ENCODE assay signal across 9 cellular contexts in the genomic region with DNA sequence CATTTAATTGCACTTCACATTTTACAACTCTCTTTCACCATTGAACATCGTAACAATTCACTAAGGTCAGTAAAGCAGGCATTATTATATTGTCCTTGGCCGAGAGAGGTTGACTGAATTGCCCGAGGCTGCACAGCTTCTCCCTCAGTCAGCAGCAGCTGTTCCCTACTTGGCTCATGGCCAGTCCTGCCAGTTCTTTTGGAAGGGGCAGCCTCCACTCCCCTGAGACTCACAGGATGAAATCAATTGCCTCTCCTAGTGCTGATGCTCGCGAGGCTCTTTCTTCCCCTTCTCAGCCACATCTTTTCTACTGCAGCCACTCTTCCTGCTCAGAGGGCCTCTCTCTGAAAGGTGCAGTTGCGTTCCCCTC.
DNase-seq lines count a peak whose midpoint lies in the region; ATAC-seq and TF ChIP-seq lines count a peak whose summit lies in the region.
"Had no signal": no experiment of that assay in that cellular context is flagged by ENCODE, and none has a peak within 500 bp of the region (broad histone marks: within the 10 kb centered on the region; RNA-seq: fewer than 3 reads in every experiment).

No MANE protein-coding gene starts in this region.

- no peaks in the 10 kb centered on the region for H3K27me3 ChIP-seq in CD4-positive, alpha-beta memory T cell (ENCODE audit: insufficient read depth, low read length)
- no peaks in the 10 kb centered on the region for H3K27me3 ChIP-seq in SU-DHL-6 (ENCODE audit: low read length)
- H3K27me3 ChIP-seq in mesendoderm (ENCODE audit: insufficient read depth, low read length, poor library complexity): no peaks in the 10 kb centered on the region

- H3K9ac ChIP-seq in SU-DHL-6 (ENCODE audit: low read length) (peak overlapping the region; percentile 75), mesendoderm (ENCODE audit: low read length) (no peak overlapping the region)

- no peak overlapping the region for H3K56ac ChIP-seq in mesendoderm (ENCODE audit: low read length)

- no peak for DNase-seq in CD4-positive, alpha-beta memory T cell
- DNase-seq in mesendoderm (no peak), iPS-NIHi7 (ENCODE audit: extremely low spot score) (no peak), progenitor cell of endocrine pancreas (ENCODE audit: low spot score, unreplicated experiment) (no peak), NCI-H2029 (lab: John Stamatoyannopoulos, UW) (no peak)

- H3K9me3 ChIP-seq in CD4-positive, alpha-beta memory T cell (ENCODE audit: control insufficient read depth in 1 of 2, low read length in 2 of 2): no peaks in the 10 kb centered on the region
- H3K9me3 ChIP-seq in SU-DHL-6 (ENCODE audit: insufficient read depth, low read length): peaks cover 8% of the 10 kb centered on the region; the same call in 1 of the 2 replicates

- H3K79me1 ChIP-seq in mesendoderm (ENCODE audit: low read length): no peaks in the 10 kb centered on the region

- H3K4me1 Mint-ChIP-seq in CD4-positive, alpha-beta memory T cell: peaks cover 41 to 75% (median 56%) of the 10 kb centered on the region in 4 donors
- H3K4me1 Mint-ChIP-seq in progenitor cell of endocrine pancreas (ENCODE audit: low read depth): no peaks in the 10 kb centered on the region

- no peak overlapping the region for H2AFZ ChIP-seq in SU-DHL-6 (ENCODE audit: low read depth, low read length, severe bottlenecking)

- H3K4me3 Mint-ChIP-seq in CD4-positive, alpha-beta memory T cell: peak overlapping the region; percentile 65 to 82 (median 74)
- no peak overlapping the region for H3K4me3 Mint-ChIP-seq in progenitor cell of endocrine pancreas (ENCODE audit: low read depth)

- intact Hi-C loops in CD4-positive, alpha-beta memory T cell (cut with micrococcal nuclease): no loop called here

- ATAC-seq in GM19025 (IDR thresholded peaks at IDR 0.05; ENCODE audit: low read depth, unreplicated experiment) (peak; percentile 14), HG03159 (IDR thresholded peaks at IDR 0.05; ENCODE audit: unreplicated experiment) (peak; percentile 30)

- H2AK5ac ChIP-seq in mesendoderm (ENCODE audit: low read length): no peak overlapping the region

- CTCF ChIA-PET in CD4-positive, alpha-beta memory T cell (lab: Charles Lee; ENCODE audit: partially characterized antibody): interaction anchor here (1.2 kb wide), 1 partner anchor 27 kb away, joined by 6 read pairs; no protein-coding TSS in a partner anchor

- H3K4ac ChIP-seq in mesendoderm (ENCODE audit: low read depth, low read length): no peak overlapping the region

- no peak overlapping the region for H2BK5ac ChIP-seq in mesendoderm (ENCODE audit: low read length)

- no peaks in the 10 kb centered on the region for H3K36me3 Mint-ChIP-seq in CD4-positive, alpha-beta memory T cell
- peaks cover 5% of the 10 kb centered on the region for H3K36me3 Mint-ChIP-seq in progenitor cell of endocrine pancreas (ENCODE audit: insufficient read depth)

- POLR2A ChIA-PET in CD4-positive, alpha-beta memory T cell (lab: Charles Lee; ENCODE audit: partially characterized antibody): no interaction called here

- peak overlapping the region; percentile 89 for H3K4me2 ChIP-seq in SU-DHL-6 (ENCODE audit: low read depth, low read length, poor library complexity, severe bottlenecking)
- no peak overlapping the region for H3K4me2 ChIP-seq in mesendoderm (ENCODE audit: low read length)

- H3K18ac ChIP-seq in mesendoderm (ENCODE audit: low read length): no peak overlapping the region

- WGBS in mesendoderm (ENCODE audit: extremely low coverage, insufficient coverage, low lambda C conversion rate): no CpG with 5 or more reads among the region's 6 CpGs

- H3K27ac ChIP-seq in CD4-positive, alpha-beta memory T cell (ENCODE audit: low read depth, low read length): peak overlapping the region; percentile 10
- H3K27ac ChIP-seq in SU-DHL-6 (ENCODE audit: low read depth, low read length): peak overlapping the region; percentile 89
- no peak overlapping the region for H3K27ac ChIP-seq in mesendoderm (ENCODE audit: low read depth, low read length)

- no peak overlapping the region for H4K5ac ChIP-seq in mesendoderm (ENCODE audit: low read length)

- H4K8ac ChIP-seq in mesendoderm (ENCODE audit: low read depth, low read length): no peak overlapping the region

- peaks cover 13% of the 10 kb centered on the region for H3F3A ChIP-seq in SU-DHL-6 (ENCODE audit: insufficient read depth)

- H3K4me1 ChIP-seq in CD4-positive, alpha-beta memory T cell (ENCODE audit: insufficient read depth, low read length): peaks cover 62% of the 10 kb centered on the region
- H3K4me1 ChIP-seq in mesendoderm (ENCODE audit: control insufficient read depth, low read depth, low read length): no peaks in the 10 kb centered on the region

- peak overlapping the region in 1 of 2 donors; percentile 33 for H3K4me3 ChIP-seq in CD4-positive, alpha-beta memory T cell (ENCODE audit: low read length in 2 of 2)
- peak overlapping the region; percentile 22 for H3K4me3 ChIP-seq in SU-DHL-6 (ENCODE audit: insufficient read depth, low read length, poor library complexity, severe bottlenecking)
- no peak overlapping the region for H3K4me3 ChIP-seq in mesendoderm (ENCODE audit: low read length)

- peaks cover 0 to 3% (median 0%) of the 10 kb centered on the region in 8 donors for H3K9me3 Mint-ChIP-seq in CD4-positive, alpha-beta memory T cell
- no peaks in the 10 kb centered on the region for H3K9me3 Mint-ChIP-seq in progenitor cell of endocrine pancreas (ENCODE audit: low read depth)

- no peaks in the 10 kb centered on the region for H4K20me1 ChIP-seq in SU-DHL-6 (ENCODE audit: low read depth, low read length)

- peak overlapping the region; percentile 58 to 96 (median 78) for H3K27ac Mint-ChIP-seq in CD4-positive, alpha-beta memory T cell
- no peak overlapping the region for H3K27ac Mint-ChIP-seq in progenitor cell of endocrine pancreas

- TF ChIP-seq CTCF in SU-DHL-6 (IDR thresholded peaks at IDR 0.05; ENCODE audit: insufficient read depth, low read length, poor library complexity, severe bottlenecking) (no peak), progenitor cell of endocrine pancreas (IDR thresholded peaks at IDR 0.05; ENCODE audit: unreplicated experiment) (no peak)

- no peak overlapping the region for H2BK15ac ChIP-seq in mesendoderm (replicated peaks; ENCODE audit: low read depth)

- no peak overlapping the region for H2BK120ac ChIP-seq in mesendoderm (ENCODE audit: low read depth, low read length)

- H3K36me3 ChIP-seq in CD4-positive, alpha-beta memory T cell (ENCODE audit: insufficient read depth, low read length): no peaks in the 10 kb centered on the region
- no peaks in the 10 kb centered on the region for H3K36me3 ChIP-seq in SU-DHL-6 (ENCODE audit: low read length)
- no peaks in the 10 kb centered on the region for H3K36me3 ChIP-seq in mesendoderm (ENCODE audit: control insufficient read depth, insufficient read depth, low read length)

- H3K23ac ChIP-seq in mesendoderm (ENCODE audit: low read length): no peak overlapping the region

- H3K27me3 Mint-ChIP-seq in CD4-positive, alpha-beta memory T cell: no peaks in the 10 kb centered on the region
- H3K27me3 Mint-ChIP-seq in progenitor cell of endocrine pancreas: peaks cover 23% of the 10 kb centered on the region
- H3K27me3 Mint-ChIP-seq: brain had no signal

- H3K9me2 ChIP-seq in SU-DHL-6 (replicated peaks; ENCODE audit: insufficient read depth, low read length): no peaks in the 10 kb centered on the region

- H3K79me2 ChIP-seq in SU-DHL-6 (ENCODE audit: insufficient read depth, low read length) (no peaks in the 10 kb centered on the region; the same call in 1 of the 2 replicates), mesendoderm (ENCODE audit: control insufficient read depth, insufficient read depth, low read length) (no peaks in the 10 kb centered on the region)
